In genomic region chr19:49487277-49488045, GRCh38 we compare ENCODE assay signal across 1 cellular context.
A peak's percentile ranks its signal among the peaks of the same experiment; 100 is the strongest.
TF ChIP-seq lines count a peak whose summit lies in the region.

Gene RPL13A, plus strand, starts transcription at chr19:49487608. Its CDS starts 22 bp downstream, at chr19:49487630.

TF ChIP-seq in HEK293, 187 proteins besides CTCF, POLR2A, EP300 and RAD21 (continued from another document):
- peak; percentile 77; the same call in 1 of the 2 replicates for TF ChIP-seq ZSCAN5A (tag by site-specific recombination; IDR thresholded peaks at IDR 0.05)
- peak; percentile 100 for TF ChIP-seq ZXDB (tag by site-specific recombination; IDR thresholded peaks at IDR 0.05)
- peak; percentile 61 for TF ChIP-seq ZNF692 (tag by site-specific recombination; IDR thresholded peaks at IDR 0.05)
- no peak for TF ChIP-seq ZFP3 (tag by site-specific recombination; IDR thresholded peaks at IDR 0.05; ENCODE audit: low read depth)
- peak; percentile 69; the same call in 1 of the 2 replicates for TF ChIP-seq ZNF561 (tag by site-specific recombination; IDR thresholded peaks at IDR 0.05; ENCODE audit: borderline replicate concordance)
- TF ChIP-seq ZNF138 (tag by site-specific recombination; IDR thresholded peaks at IDR 0.05; ENCODE audit: borderline replicate concordance) = 0 out of 2 replicates have a peak, but pooled peaks have one; percentile 33
- TF ChIP-seq KLF7 (tag by site-specific recombination; IDR thresholded peaks at IDR 0.05; ENCODE audit: borderline replicate concordance) = no peak
- peak; percentile 97 for TF ChIP-seq SP2 (tag by site-specific recombination; IDR thresholded peaks at IDR 0.05)
- TF ChIP-seq WT1 (tag by site-specific recombination; IDR thresholded peaks at IDR 0.05) = no peak
- no peak for TF ChIP-seq ZNF362 (tag by site-specific recombination; IDR thresholded peaks at IDR 0.05)
- TF ChIP-seq ZNF26 (tag by site-specific recombination; IDR thresholded peaks at IDR 0.05) = no peak
- TF ChIP-seq ZNF580 (tag by site-specific recombination; IDR thresholded peaks at IDR 0.05) = peak; percentile 96
- no peak for TF ChIP-seq ZNF571 (tag by site-specific recombination; IDR thresholded peaks at IDR 0.05)
- TF ChIP-seq ZNF18 (tag by site-specific recombination; IDR thresholded peaks at IDR 0.05) = no peak
- no peak for TF ChIP-seq ZFP41 (tag by site-specific recombination; IDR thresholded peaks at IDR 0.05; ENCODE audit: borderline replicate concordance)
- peak; percentile 96 for TF ChIP-seq YY1 (tag by site-specific recombination; IDR thresholded peaks at IDR 0.05)
- TF ChIP-seq PRDM4 (tag by site-specific recombination; IDR thresholded peaks at IDR 0.05) = peak; percentile 9; the same call in 1 of the 2 replicates
- TF ChIP-seq ZNF24 (tag by site-specific recombination; IDR thresholded peaks at IDR 0.05) = 0 out of 2 replicates have a peak, but pooled peaks have one; percentile 39
- TF ChIP-seq KLF9 (tag by site-specific recombination; IDR thresholded peaks at IDR 0.05; ENCODE audit: low read depth) = 0 out of 2 replicates have a peak, but pooled peaks have one; percentile 21
- 0 out of 2 replicates have a peak, but pooled peaks have one; percentile 62 for TF ChIP-seq GLI4 (tag by site-specific recombination; IDR thresholded peaks at IDR 0.05)
- peak; percentile 71; the same call in 1 of the 2 replicates for TF ChIP-seq ZNF76 (tag by site-specific recombination; IDR thresholded peaks at IDR 0.05; ENCODE audit: borderline replicate concordance, low read depth)
- TF ChIP-seq ZSCAN30 (tag by site-specific recombination; IDR thresholded peaks at IDR 0.05) = peak; percentile 86
- TF ChIP-seq ZNF23 (tag by site-specific recombination; IDR thresholded peaks at IDR 0.05; ENCODE audit: borderline replicate concordance) = no peak
- TF ChIP-seq ZNF10 (tag by site-specific recombination; IDR thresholded peaks at IDR 0.05) = no peak
- TF ChIP-seq ZNF214 (tag by site-specific recombination; IDR thresholded peaks at IDR 0.05; ENCODE audit: borderline replicate concordance) = no peak
- TF ChIP-seq BCL11B (tag by site-specific recombination; IDR thresholded peaks at IDR 0.05; ENCODE audit: low read depth) = peak; percentile 91
- TF ChIP-seq REPIN1 (tag by site-specific recombination; IDR thresholded peaks at IDR 0.05; ENCODE audit: low read depth) = peak; percentile 66; the same call in 1 of the 2 replicates
